In genomic region chr20:47502271-47502730, GRCh38 we compare ENCODE assay signal across 8 cellular contexts. TPM values are rescaled to one million over a fixed set of nuclear protein-coding genes. Genes with fewer than 3 reads are reported as not detected.
A peak's percentile ranks its signal among the peaks of the same experiment; 100 is the strongest.
DNase-seq lines count a peak whose midpoint lies in the region; ATAC-seq and TF ChIP-seq lines count a peak whose summit lies in the region.

No MANE protein-coding gene starts in this region.

- H3K4me1 ChIP-seq in ascending aorta: peaks cover 0 to 12% of the 10 kb centered on the region in 2 donors

- H3K4me3 ChIP-seq in MG63 (peak overlapping the region; percentile 91), ascending aorta (peak overlapping the region; percentile 76 to 98)

- H3K9me3 ChIP-seq in MG63 (no peaks in the 10 kb centered on the region), ascending aorta (no peaks in the 10 kb centered on the region)

- TF ChIP-seq CTCF in ascending aorta (IDR thresholded peaks at IDR 0.05): no peak

- DNase-seq in GM03348 (ENCODE audit: low spot score) (peak; percentile 36), MG63 (peak; percentile 30), ascending aorta (ENCODE audit: low spot score in 2 of 2) (peak in 1 of 2 donors; percentile 65), inferior parietal cortex (ENCODE audit: extremely low spot score) (peak; percentile 16), NOMO-1 (lab: John Stamatoyannopoulos, UW; ENCODE audit: unreplicated experiment in 2 of 2) (no peak), mucosa of gallbladder (ENCODE audit: low spot score) (no peak)
- peak; percentile 49 for DNase-seq in stimulated activated CD4-positive, alpha-beta T cell treated with anti-CD3 and anti-CD28 coated beads, Interleukin-15, amount 100 ng/mL, for 24 hours

- no peaks in the 10 kb centered on the region for H3K27me3 ChIP-seq in MG63
- H3K27me3 ChIP-seq in ascending aorta: no peaks in the 10 kb centered on the region

- 0 out of 2 replicates have a peak, but pooled peaks cover 3% of the 10 kb centered on the region for H3K36me3 ChIP-seq in MG63
- no peaks in the 10 kb centered on the region for H3K36me3 ChIP-seq in ascending aorta

- intact Hi-C loops in ascending aorta (cut with DNase I): loop anchor here (5.0 to 10.0 kb wide), 4 partner anchors 75 to 308 kb away; no protein-coding TSS in a partner anchor

- H3K27ac ChIP-seq in ascending aorta: peak overlapping the region; percentile 91 to 98

- ATAC-seq in HG03159 (IDR thresholded peaks at IDR 0.05; ENCODE audit: unreplicated experiment): no peak

RNA-seq across cellular contexts. Expression of gene NCOA3, which starts 0.6 kb away (rescaled TPM):
- total RNA-seq in MG63 (2014; rRNA removed; shearing (Covaris generic); ENCODE audit: low replicate concordance): 9.2 and 15.3 TPM in 2 replicates
- total RNA-seq in ascending aorta: 26.3 TPM
- 30.9 TPM for total RNA-seq in mucosa of gallbladder

Comparison
In these comparisons a context has a peak if more than half of its experiments do, and no peak if none do; other contexts are left out.
1. DNase-seq: peak in GM03348 (single experiment), MG63 (single experiment), inferior parietal cortex (single experiment) and stimulated activated CD4-positive, alpha-beta T cell treated with anti-CD3 and anti-CD28 coated beads, Interleukin-15, amount 100 ng/mL, for 24 hours (single experiment); none in NOMO-1 (0 of 2) and mucosa of gallbladder (single experiment).